ENCODE assay signal across 1 cellular context in the genomic region with DNA sequence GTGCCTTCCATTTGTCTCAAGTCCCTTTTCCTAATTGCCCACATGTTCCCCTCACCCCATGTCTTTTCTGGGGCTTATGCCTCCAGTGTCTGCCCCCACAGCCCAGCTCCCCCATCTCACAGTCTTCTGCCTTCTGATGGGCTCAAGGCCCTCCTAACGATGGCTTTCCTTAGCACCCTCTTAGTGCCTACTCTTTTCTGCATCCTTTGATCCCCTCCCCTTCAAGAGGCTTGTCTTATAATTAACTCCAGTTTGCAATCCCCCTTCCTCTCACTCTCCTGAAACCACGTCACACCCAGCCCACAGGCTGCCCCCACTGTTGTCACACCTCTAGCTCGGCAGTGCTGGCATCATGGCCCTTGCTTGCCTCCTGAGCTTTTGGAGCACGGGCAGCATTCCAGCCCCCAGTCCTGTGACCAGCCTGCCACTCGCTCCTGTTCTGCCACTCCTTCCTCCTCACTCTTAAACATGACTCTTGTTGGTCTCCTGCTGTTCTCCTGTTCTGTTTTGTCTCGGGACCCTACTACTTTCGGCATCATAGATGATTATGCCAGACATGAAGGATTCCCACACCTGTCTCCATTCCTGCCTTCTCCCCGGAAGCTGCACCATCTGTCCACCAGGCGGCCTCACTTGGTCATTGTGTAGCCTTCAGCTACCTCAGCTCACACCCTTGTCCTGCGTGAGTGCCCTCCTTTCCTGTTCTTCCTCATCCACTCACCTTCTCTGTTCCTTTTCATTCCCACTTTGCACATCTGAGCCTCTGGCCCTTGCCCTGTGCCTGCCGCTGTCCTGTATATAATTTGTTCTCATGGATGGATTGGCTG.
TF ChIP-seq lines count a peak whose summit lies in the region.

No MANE protein-coding gene starts in this region.

TF ChIP-seq in K562, 482 proteins besides CTCF, POLR2A, EP300 and RAD21 (continues in another document):
- TF ChIP-seq, protein P1, sequence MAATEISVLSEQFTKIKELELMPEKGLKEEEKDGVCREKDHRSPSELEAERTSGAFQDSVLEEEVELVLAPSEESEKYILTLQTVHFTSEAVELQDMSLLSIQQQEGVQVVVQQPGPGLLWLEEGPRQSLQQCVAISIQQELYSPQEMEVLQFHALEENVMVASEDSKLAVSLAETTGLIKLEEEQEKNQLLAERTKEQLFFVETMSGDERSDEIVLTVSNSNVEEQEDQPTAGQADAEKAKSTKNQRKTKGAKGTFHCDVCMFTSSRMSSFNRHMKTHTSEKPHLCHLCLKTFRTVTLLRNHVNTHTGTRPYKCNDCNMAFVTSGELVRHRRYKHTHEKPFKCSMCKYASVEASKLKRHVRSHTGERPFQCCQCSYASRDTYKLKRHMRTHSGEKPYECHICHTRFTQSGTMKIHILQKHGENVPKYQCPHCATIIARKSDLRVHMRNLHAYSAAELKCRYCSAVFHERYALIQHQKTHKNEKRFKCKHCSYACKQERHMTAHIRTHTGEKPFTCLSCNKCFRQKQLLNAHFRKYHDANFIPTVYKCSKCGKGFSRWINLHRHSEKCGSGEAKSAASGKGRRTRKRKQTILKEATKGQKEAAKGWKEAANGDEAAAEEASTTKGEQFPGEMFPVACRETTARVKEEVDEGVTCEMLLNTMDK (IDR thresholded peaks at IDR 0.05; ENCODE audit: borderline replicate concordance, insufficient read depth, low read depth, low read length, poor library complexity, severe bottlenecking) = peak; percentile 75
- TF ChIP-seq HNRNPLL (IDR thresholded peaks at IDR 0.05; ENCODE audit: low read depth, low read length, poor library complexity, severe bottlenecking) = peak; percentile 30
- TF ChIP-seq CHD2 (IDR thresholded peaks at IDR 0.05; ENCODE audit: low read depth, low read length) = peak; percentile 8
- no peak for TF ChIP-seq FOXJ3 (CRISPR knock-in tag; IDR thresholded peaks at IDR 0.05)
- peak; percentile 50 for TF ChIP-seq SETDB1 (IDR thresholded peaks at IDR 0.05; ENCODE audit: low read length)
- TF ChIP-seq ZFPM2 (CRISPR knock-in tag; IDR thresholded peaks at IDR 0.05) = no peak
- TF ChIP-seq MAZ (CRISPR knock-in tag; conservative IDR thresholded peaks at IDR 0.05 in 1 of 2, IDR thresholded peaks at IDR 0.05 in 1 of 2) = 0 out of 4 replicates have a peak, but pooled peaks of 1 of the 2 experiments have one; percentile 31
- TF ChIP-seq, protein P2, sequence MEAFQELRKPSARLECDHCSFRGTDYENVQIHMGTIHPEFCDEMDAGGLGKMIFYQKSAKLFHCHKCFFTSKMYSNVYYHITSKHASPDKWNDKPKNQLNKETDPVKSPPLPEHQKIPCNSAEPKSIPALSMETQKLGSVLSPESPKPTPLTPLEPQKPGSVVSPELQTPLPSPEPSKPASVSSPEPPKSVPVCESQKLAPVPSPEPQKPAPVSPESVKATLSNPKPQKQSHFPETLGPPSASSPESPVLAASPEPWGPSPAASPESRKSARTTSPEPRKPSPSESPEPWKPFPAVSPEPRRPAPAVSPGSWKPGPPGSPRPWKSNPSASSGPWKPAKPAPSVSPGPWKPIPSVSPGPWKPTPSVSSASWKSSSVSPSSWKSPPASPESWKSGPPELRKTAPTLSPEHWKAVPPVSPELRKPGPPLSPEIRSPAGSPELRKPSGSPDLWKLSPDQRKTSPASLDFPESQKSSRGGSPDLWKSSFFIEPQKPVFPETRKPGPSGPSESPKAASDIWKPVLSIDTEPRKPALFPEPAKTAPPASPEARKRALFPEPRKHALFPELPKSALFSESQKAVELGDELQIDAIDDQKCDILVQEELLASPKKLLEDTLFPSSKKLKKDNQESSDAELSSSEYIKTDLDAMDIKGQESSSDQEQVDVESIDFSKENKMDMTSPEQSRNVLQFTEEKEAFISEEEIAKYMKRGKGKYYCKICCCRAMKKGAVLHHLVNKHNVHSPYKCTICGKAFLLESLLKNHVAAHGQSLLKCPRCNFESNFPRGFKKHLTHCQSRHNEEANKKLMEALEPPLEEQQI (IDR thresholded peaks at IDR 0.05) = no peak
- TF ChIP-seq, protein P3, sequence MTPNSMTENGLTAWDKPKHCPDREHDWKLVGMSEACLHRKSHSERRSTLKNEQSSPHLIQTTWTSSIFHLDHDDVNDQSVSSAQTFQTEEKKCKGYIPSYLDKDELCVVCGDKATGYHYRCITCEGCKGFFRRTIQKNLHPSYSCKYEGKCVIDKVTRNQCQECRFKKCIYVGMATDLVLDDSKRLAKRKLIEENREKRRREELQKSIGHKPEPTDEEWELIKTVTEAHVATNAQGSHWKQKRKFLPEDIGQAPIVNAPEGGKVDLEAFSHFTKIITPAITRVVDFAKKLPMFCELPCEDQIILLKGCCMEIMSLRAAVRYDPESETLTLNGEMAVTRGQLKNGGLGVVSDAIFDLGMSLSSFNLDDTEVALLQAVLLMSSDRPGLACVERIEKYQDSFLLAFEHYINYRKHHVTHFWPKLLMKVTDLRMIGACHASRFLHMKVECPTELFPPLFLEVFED (CRISPR knock-in tag; conservative IDR thresholded peaks at IDR 0.05) = no peak; the same call in 1 of the 2 replicates
- TF ChIP-seq ZNF324 (CRISPR knock-in tag; IDR thresholded peaks at IDR 0.05) = 0 out of 2 replicates have a peak, but pooled peaks have one; percentile 5
- TF ChIP-seq E2F5 (CRISPR knock-in tag; IDR thresholded peaks at IDR 0.05) = no peak
- no peak for TF ChIP-seq CXXC5 (CRISPR knock-in tag; IDR thresholded peaks at IDR 0.05)
- TF ChIP-seq, protein P4, sequence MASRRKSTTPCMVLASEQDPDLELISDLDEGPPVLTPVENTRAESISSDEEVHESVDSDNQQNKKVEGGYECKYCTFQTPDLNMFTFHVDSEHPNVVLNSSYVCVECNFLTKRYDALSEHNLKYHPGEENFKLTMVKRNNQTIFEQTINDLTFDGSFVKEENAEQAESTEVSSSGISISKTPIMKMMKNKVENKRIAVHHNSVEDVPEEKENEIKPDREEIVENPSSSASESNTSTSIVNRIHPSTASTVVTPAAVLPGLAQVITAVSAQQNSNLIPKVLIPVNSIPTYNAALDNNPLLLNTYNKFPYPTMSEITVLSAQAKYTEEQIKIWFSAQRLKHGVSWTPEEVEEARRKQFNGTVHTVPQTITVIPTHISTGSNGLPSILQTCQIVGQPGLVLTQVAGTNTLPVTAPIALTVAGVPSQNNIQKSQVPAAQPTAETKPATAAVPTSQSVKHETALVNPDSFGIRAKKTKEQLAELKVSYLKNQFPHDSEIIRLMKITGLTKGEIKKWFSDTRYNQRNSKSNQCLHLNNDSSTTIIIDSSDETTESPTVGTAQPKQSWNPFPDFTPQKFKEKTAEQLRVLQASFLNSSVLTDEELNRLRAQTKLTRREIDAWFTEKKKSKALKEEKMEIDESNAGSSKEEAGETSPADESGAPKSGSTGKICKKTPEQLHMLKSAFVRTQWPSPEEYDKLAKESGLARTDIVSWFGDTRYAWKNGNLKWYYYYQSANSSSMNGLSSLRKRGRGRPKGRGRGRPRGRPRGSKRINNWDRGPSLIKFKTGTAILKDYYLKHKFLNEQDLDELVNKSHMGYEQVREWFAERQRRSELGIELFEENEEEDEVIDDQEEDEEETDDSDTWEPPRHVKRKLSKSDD (conservative IDR thresholded peaks at IDR 0.05; ENCODE audit: low read length) = 0 out of 2 replicates have a peak, but pooled peaks have one; percentile 27
- no peak for TF ChIP-seq ZNF347 (CRISPR knock-in tag; IDR thresholded peaks at IDR 0.05; ENCODE audit: low read depth)
- peak; percentile 51 for TF ChIP-seq KDM5B (IDR thresholded peaks at IDR 0.05; ENCODE audit: insufficient replicate concordance, low read depth, low read length)
- TF ChIP-seq ZNF384 (IDR thresholded peaks at IDR 0.05; ENCODE audit: low read depth, low read length) = 0 out of 2 replicates have a peak, but pooled peaks have one; percentile 37
- TF ChIP-seq HDAC2 (IDR thresholded peaks at IDR 0.05) = no peak
- no peak for TF ChIP-seq ZFP30 (CRISPR knock-in tag; IDR thresholded peaks at IDR 0.05; ENCODE audit: borderline replicate concordance)
- TF ChIP-seq YY1 (IDR thresholded peaks at IDR 0.05; ENCODE audit: borderline replicate concordance in 1 of 3, control insufficient read depth in 1 of 3, extremely low read depth in 1 of 3, insufficient read depth in 3 of 3, insufficient read length in 1 of 3, insufficient replicate concordance in 2 of 3, low read depth in 1 of 3, low read length in 2 of 3) = peak in 1 of 3 experiments; percentile 52
- no peak for TF ChIP-seq CREB3L1 (IDR thresholded peaks at IDR 0.05; ENCODE audit: borderline replicate concordance, low read depth)
- peak; percentile 52 for TF ChIP-seq ZFP36 (IDR thresholded peaks at IDR 0.05; ENCODE audit: low read depth, low read length, partially characterized antibody)
- no peak for TF ChIP-seq ZNF217 (CRISPR knock-in tag; IDR thresholded peaks at IDR 0.05)
- TF ChIP-seq MYC (IDR thresholded peaks at IDR 0.05; ENCODE audit: low read depth, low read length) = 0 out of 2 replicates have a peak, but pooled peaks have one; percentile 28
- no peak for TF ChIP-seq MYC (CRISPR knock-in tag; IDR thresholded peaks at IDR 0.05; ENCODE audit: borderline replicate concordance, low read depth)
- TF ChIP-seq EWSR1 (IDR thresholded peaks at IDR 0.05; ENCODE audit: borderline replicate concordance, low read depth, partially characterized antibody) = no peak
- no peak for TF ChIP-seq GATAD2B (IDR thresholded peaks at IDR 0.05; ENCODE audit: borderline replicate concordance)
- TF ChIP-seq ZNF79 (CRISPR knock-in tag; IDR thresholded peaks at IDR 0.05; ENCODE audit: low read depth) = no peak
- TF ChIP-seq TBL1XR1 (IDR thresholded peaks at IDR 0.05; ENCODE audit: low read length in 2 of 2) = 0 out of 4 replicates have a peak, but pooled peaks of 1 of the 2 experiments have one; percentile 6
- TF ChIP-seq STAT6 (CRISPR knock-in tag; IDR thresholded peaks at IDR 0.05) = peak; percentile 56; the same call in 1 of the 2 replicates
- TF ChIP-seq, protein P5, sequence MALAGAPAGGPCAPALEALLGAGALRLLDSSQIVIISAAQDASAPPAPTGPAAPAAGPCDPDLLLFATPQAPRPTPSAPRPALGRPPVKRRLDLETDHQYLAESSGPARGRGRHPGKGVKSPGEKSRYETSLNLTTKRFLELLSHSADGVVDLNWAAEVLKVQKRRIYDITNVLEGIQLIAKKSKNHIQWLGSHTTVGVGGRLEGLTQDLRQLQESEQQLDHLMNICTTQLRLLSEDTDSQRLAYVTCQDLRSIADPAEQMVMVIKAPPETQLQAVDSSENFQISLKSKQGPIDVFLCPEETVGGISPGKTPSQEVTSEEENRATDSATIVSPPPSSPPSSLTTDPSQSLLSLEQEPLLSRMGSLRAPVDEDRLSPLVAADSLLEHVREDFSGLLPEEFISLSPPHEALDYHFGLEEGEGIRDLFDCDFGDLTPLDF (CRISPR knock-in tag; IDR thresholded peaks at IDR 0.05) = peak; percentile 23; the same call in 1 of the 2 replicates
- TF ChIP-seq JUND (IDR thresholded peaks at IDR 0.05; ENCODE audit: borderline replicate concordance, low read depth, low read length) = peak; percentile 59
- no peak; the same call in 2 of the 3 replicates for TF ChIP-seq JUND (tag; IDR thresholded peaks at IDR 0.05; ENCODE audit: borderline replicate concordance, low read depth, low read length)
- TF ChIP-seq CHD4 (IDR thresholded peaks at IDR 0.05; ENCODE audit: insufficient read depth, insufficient replicate concordance, low read depth, low read length, poor library complexity, severe bottlenecking) = no peak
- peak; percentile 74 for TF ChIP-seq SIRT6 (IDR thresholded peaks at IDR 0.05; ENCODE audit: low read depth, low read length)
- no peak for TF ChIP-seq GTF3C2 (IDR thresholded peaks at IDR 0.05; ENCODE audit: borderline replicate concordance, extremely low read depth, insufficient read length)
